In genomic region chr17:72614871-72615626, GRCh38 we compare ENCODE assay signal across 9 cellular contexts.
A peak's percentile ranks its signal among the peaks of the same experiment; 100 is the strongest.
DNase-seq lines count a peak whose midpoint lies in the region; ATAC-seq, FAIRE-seq and TF ChIP-seq lines count a peak whose summit lies in the region.
"Had no signal": no experiment of that assay in that cellular context is flagged by ENCODE, and none has a peak within 500 bp of the region (broad histone marks: within the 10 kb centered on the region; RNA-seq: fewer than 3 reads in every experiment).

No MANE protein-coding gene starts in this region.

- peaks cover 2% of the 10 kb centered on the region; the same call in 1 of the 3 replicates for H3K9me3 ChIP-seq in A549

- H3K27me3 ChIP-seq in brain microvascular endothelial cell (replicated peaks): no peaks in the 10 kb centered on the region

- TF ChIP-seq POLR2A in A549 (IDR thresholded peaks at IDR 0.05; ENCODE audit: low read length): no peak

- peak; percentile 43 for FAIRE-seq in A549 (lab: Jason Lieb, UNC)

- peaks cover 69% of the 10 kb centered on the region for H3K4me1 ChIP-seq in A549

- CTCF ChIA-PET in A549 (lab: Yijun Ruan, JAX): interaction anchor here (0.9 to 5.8 kb wide), 6 partner anchors 12 to 112 kb away, joined by 3 to 49 read pairs (median 19); no protein-coding TSS in a partner anchor

- ATAC-seq in A549 (peak; percentile 79 to 88), HG02642 (IDR thresholded peaks at IDR 0.05; ENCODE audit: poor library complexity, unreplicated experiment) (peak; percentile 65), omental fat pad (ENCODE audit: low FRiP score) (no peak), HG02981 (IDR thresholded peaks at IDR 0.05; ENCODE audit: unreplicated experiment) (no peak)

- in situ Hi-C loops in brain microvascular endothelial cell (cut with HindIII; ENCODE audit: low pct_ligation_motif_present, low sequenced_read_pairs): no loop called here
- in situ Hi-C loops in GM13977 (cut with MboI; ENCODE audit: low pct_unique_long_range_greater_than_20kb, low sequenced_read_pairs, unreplicated experiment): no loop called here

- H3K4me3 ChIP-seq in A549 (peak overlapping the region; percentile 28; the same call in 2 of the 3 replicates), brain microvascular endothelial cell (ENCODE audit: low read depth, low read length) (peak overlapping the region; percentile 3)

- H3K27ac ChIP-seq in A549 (peak overlapping the region; percentile 89 to 99), brain microvascular endothelial cell (peak overlapping the region; percentile 87)
- H3K27ac ChIP-seq: C4-2B had no signal

- TF ChIP-seq CTCF in A549 (IDR thresholded peaks at IDR 0.05): no peak
- no peak for TF ChIP-seq CTCF in brain microvascular endothelial cell (IDR thresholded peaks at IDR 0.05; ENCODE audit: low read depth, low read length, missing control alignments)
- TF ChIP-seq CTCF in omental fat pad (IDR thresholded peaks at IDR 0.05): no peak
- TF ChIP-seq CTCF in GM13977 (IDR thresholded peaks at IDR 0.05; ENCODE audit: extremely low read depth, insufficient read depth, missing control alignments): no peak

- TF ChIP-seq EP300 in A549 (IDR thresholded peaks at IDR 0.05): peak; percentile 52 to 71; a peak in 3 of 5 replicates

- TF ChIP-seq RAD21 in A549 (conservative IDR thresholded peaks at IDR 0.05 in 1 of 2, IDR thresholded peaks at IDR 0.05 in 1 of 2): peak; percentile 10 to 35; a peak in 2 of 5 replicates

- 2% methylated on average over 17 of the region's 20 CpGs for WGBS in A549 (ENCODE audit: missing lambda C conversion rate)

- POLR2A ChIA-PET in A549 (lab: Yijun Ruan, JAX): interaction anchor here (0.7 to 6.0 kb wide), 8 partner anchors 12 to 857 kb away, joined by 3 to 93 read pairs (median 5); no protein-coding TSS in a partner anchor

- peak; percentile 81 to 95 for DNase-seq in A549 (ENCODE audit: low read depth in 1 of 2, low spot score in 1 of 2)
- DNase-seq in brain microvascular endothelial cell: peak; percentile 88
- peak; percentile 94 for DNase-seq in medulla oblongata (ENCODE audit: extremely low spot score)
- no peak for DNase-seq in omental fat pad (ENCODE audit: low spot score)
- DNase-seq in GM19240 (ENCODE audit: insufficient read length, low spot score): no peak
- no peak for DNase-seq in GM13977 (ENCODE audit: low spot score)

- peak overlapping the region; percentile 94 for H3K4me2 ChIP-seq in A549

- no peaks in the 10 kb centered on the region for H3K36me3 ChIP-seq in brain microvascular endothelial cell (replicated peaks)

TF ChIP-seq in A549, 52 proteins besides CTCF, POLR2A, EP300 and RAD21 (continues in another document):
- no peak for TF ChIP-seq ESRRA (IDR thresholded peaks at IDR 0.05; ENCODE audit: borderline replicate concordance, low read length)
- TF ChIP-seq KDM5A (IDR thresholded peaks at IDR 0.05): no peak
- TF ChIP-seq FOSL2 (IDR thresholded peaks at IDR 0.05): no peak
- no peak; the same call in 1 of the 2 replicates for TF ChIP-seq FOSL2 (CRISPR knock-in tag; IDR thresholded peaks at IDR 0.05)
- no peak for TF ChIP-seq USF2 (IDR thresholded peaks at IDR 0.05)
- TF ChIP-seq HEYL (CRISPR knock-in tag; IDR thresholded peaks at IDR 0.05): no peak
- peak; percentile 48; the same call in 1 of the 2 replicates for TF ChIP-seq PBX3 (IDR thresholded peaks at IDR 0.05)
- no peak; the same call in 2 of the 3 replicates for TF ChIP-seq SMC3 (IDR thresholded peaks at IDR 0.05)
- no peak for TF ChIP-seq HES2 (IDR thresholded peaks at IDR 0.05)
- 0 out of 2 replicates have a peak, but pooled peaks have one; percentile 25 for TF ChIP-seq E2F6 (IDR thresholded peaks at IDR 0.05; ENCODE audit: borderline replicate concordance, low read depth)
- TF ChIP-seq HOXB5 (CRISPR knock-in tag; IDR thresholded peaks at IDR 0.05): no peak
- no peak for TF ChIP-seq HDAC2 (IDR thresholded peaks at IDR 0.05)
- no peak for TF ChIP-seq ZFP36 (IDR thresholded peaks at IDR 0.05; ENCODE audit: borderline replicate concordance, partially characterized antibody)
- no peak for TF ChIP-seq CBX2 (IDR thresholded peaks at IDR 0.05; ENCODE audit: borderline replicate concordance, low read depth)
- TF ChIP-seq EHF (CRISPR knock-in tag; IDR thresholded peaks at IDR 0.05): no peak
- TF ChIP-seq HMGXB4 (CRISPR knock-in tag; IDR thresholded peaks at IDR 0.05; ENCODE audit: borderline replicate concordance): no peak
- no peak; the same call in 1 of the 2 replicates for TF ChIP-seq HOXB13 (CRISPR knock-in tag; IDR thresholded peaks at IDR 0.05; ENCODE audit: low read depth)
- peak; percentile 52; the same call in 1 of the 2 replicates for TF ChIP-seq GATA3 (IDR thresholded peaks at IDR 0.05; ENCODE audit: borderline replicate concordance)
- TF ChIP-seq REST (IDR thresholded peaks at IDR 0.05): no peak
- no peak for TF ChIP-seq CHD4 (IDR thresholded peaks at IDR 0.05; ENCODE audit: borderline replicate concordance)
- TF ChIP-seq RCOR1 (IDR thresholded peaks at IDR 0.05; ENCODE audit: low read depth, low read length): no peak
- no peak for TF ChIP-seq RFX5 (IDR thresholded peaks at IDR 0.05)
- TF ChIP-seq HOXA7 (CRISPR knock-in tag; IDR thresholded peaks at IDR 0.05): peak; percentile 79; the same call in 1 of the 2 replicates
- no peak for TF ChIP-seq BHLHE40 (IDR thresholded peaks at IDR 0.05; ENCODE audit: low read depth, low read length)
- TF ChIP-seq JUN (IDR thresholded peaks at IDR 0.05): 0 out of 5 replicates have a peak, but pooled peaks of 1 of the 2 experiments have one; percentile 72
- no peak for TF ChIP-seq MYC (IDR thresholded peaks at IDR 0.05; ENCODE audit: borderline replicate concordance, low read length)

Comparison
In these comparisons a context has a peak if more than half of its experiments do, and no peak if none do; other contexts are left out.
1. ATAC-seq: peak in A549 (2 of 2) and HG02642 (single experiment); none in omental fat pad (single experiment) and HG02981 (single experiment).
2. DNase-seq: peak in A549 (2 of 2), brain microvascular endothelial cell (single experiment) and medulla oblongata (single experiment); none in omental fat pad (single experiment), GM19240 (single experiment) and GM13977 (single experiment).